Comparison of ENCODE assay signal across 1 cellular context in the genomic region with DNA sequence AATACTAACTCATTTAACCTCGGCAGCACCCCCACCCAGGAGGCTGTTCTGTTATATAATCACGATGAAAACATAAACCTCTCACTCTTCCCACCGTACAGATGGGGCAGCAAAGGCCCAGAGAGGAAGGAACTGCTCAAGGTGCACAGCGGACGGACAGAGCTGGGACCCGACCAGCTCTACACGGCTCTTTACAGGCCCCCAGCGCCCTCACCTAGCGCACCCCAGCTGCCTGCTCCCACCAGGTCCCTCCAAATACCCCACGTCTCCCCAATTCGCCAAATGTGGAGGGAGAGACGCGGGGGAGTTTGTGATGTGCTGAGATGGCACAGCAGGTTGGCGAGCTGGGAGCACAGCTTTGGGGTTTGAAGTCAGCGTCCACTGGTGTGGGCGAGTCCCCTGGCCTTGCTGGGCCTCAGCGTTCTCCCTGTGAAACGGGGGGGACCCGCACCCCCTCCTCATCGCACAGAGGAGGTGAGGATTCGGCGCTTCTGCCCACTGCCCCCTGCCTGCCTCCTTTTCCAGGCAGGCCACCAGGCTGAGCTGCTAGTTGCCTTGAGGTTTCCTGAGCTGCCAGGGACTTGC.
TF ChIP-seq lines count a peak whose summit lies in the region.

No MANE protein-coding gene starts in this region.

TF ChIP-seq in SK-N-SH, 30 proteins besides CTCF, POLR2A, EP300 and RAD21 (continued from another document):
- TF ChIP-seq, protein P1, sequence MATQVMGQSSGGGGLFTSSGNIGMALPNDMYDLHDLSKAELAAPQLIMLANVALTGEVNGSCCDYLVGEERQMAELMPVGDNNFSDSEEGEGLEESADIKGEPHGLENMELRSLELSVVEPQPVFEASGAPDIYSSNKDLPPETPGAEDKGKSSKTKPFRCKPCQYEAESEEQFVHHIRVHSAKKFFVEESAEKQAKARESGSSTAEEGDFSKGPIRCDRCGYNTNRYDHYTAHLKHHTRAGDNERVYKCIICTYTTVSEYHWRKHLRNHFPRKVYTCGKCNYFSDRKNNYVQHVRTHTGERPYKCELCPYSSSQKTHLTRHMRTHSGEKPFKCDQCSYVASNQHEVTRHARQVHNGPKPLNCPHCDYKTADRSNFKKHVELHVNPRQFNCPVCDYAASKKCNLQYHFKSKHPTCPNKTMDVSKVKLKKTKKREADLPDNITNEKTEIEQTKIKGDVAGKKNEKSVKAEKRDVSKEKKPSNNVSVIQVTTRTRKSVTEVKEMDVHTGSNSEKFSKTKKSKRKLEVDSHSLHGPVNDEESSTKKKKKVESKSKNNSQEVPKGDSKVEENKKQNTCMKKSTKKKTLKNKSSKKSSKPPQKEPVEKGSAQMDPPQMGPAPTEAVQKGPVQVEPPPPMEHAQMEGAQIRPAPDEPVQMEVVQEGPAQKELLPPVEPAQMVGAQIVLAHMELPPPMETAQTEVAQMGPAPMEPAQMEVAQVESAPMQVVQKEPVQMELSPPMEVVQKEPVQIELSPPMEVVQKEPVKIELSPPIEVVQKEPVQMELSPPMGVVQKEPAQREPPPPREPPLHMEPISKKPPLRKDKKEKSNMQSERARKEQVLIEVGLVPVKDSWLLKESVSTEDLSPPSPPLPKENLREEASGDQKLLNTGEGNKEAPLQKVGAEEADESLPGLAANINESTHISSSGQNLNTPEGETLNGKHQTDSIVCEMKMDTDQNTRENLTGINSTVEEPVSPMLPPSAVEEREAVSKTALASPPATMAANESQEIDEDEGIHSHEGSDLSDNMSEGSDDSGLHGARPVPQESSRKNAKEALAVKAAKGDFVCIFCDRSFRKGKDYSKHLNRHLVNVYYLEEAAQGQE (IDR thresholded peaks at IDR 0.05; ENCODE audit: low read depth, low read length) = no peak
- no peak for TF ChIP-seq MXI1 (IDR thresholded peaks at IDR 0.05; ENCODE audit: low read depth, low read length)
- no peak for TF ChIP-seq RCOR1 (IDR thresholded peaks at IDR 0.05; ENCODE audit: low read length)
- no peak for TF ChIP-seq POLR2AphosphoS5 (IDR thresholded peaks at IDR 0.05; ENCODE audit: low read depth, low read length)
- TF ChIP-seq NRF1 (IDR thresholded peaks at IDR 0.05; ENCODE audit: low read depth, low read length) = no peak
- TF ChIP-seq SMC3 (IDR thresholded peaks at IDR 0.05; ENCODE audit: low read depth, low read length) = no peak
- TF ChIP-seq TEAD4 (IDR thresholded peaks at IDR 0.05; ENCODE audit: borderline replicate concordance, insufficient read depth) = no peak
- TF ChIP-seq GABPA (IDR thresholded peaks at IDR 0.05; ENCODE audit: low read depth) = no peak
- TF ChIP-seq MAX (IDR thresholded peaks at IDR 0.05; ENCODE audit: low read depth) = no peak
- TF ChIP-seq GATA2 (CRISPR knock-in tag; IDR thresholded peaks at IDR 0.05) = no peak
- TF ChIP-seq RXRA (IDR thresholded peaks at IDR 0.05; ENCODE audit: borderline replicate concordance, low read depth) = no peak
- no peak for TF ChIP-seq YY1 (IDR thresholded peaks at IDR 0.05; ENCODE audit: low read depth)
- TF ChIP-seq JUND (IDR thresholded peaks at IDR 0.05) = no peak
